20 cellular contexts compared by ENCODE assay signal in the genomic region with DNA sequence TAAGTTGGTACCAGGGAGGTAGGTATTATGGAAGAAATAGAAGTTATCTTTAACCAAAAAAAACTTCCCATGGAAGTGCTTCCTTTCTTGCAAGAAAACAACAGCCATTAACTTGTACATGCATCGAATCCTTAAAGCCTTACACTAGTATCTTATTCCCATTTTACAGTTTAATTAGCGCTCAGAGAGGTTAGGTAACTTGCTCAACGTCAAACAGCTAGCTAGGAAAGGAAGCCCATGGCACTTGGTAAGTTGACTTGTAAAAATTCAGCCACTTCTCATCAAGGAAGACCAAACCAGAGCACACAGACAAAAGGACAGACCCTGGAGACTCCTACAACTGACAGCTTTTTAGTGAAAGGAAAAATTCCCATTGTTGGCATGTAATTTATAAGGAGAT. TPM values are rescaled to one million over a fixed set of nuclear protein-coding genes. Genes with fewer than 3 reads are reported as not detected.
DNase-seq lines count a peak whose midpoint lies in the region; ATAC-seq and TF ChIP-seq lines count a peak whose summit lies in the region.
"Had no signal": no experiment of that assay in that cellular context is flagged by ENCODE, and none has a peak within 500 bp of the region (broad histone marks: within the 10 kb centered on the region; RNA-seq: fewer than 3 reads in every experiment).

No MANE protein-coding gene starts in this region.

- H3K27ac Mint-ChIP-seq in activated CD4-positive, alpha-beta T cell treated with anti-CD3 and anti-CD28 coated beads, Interleukin-2, amount 10 ng/mL, durations not matched to agents 7 days and 5 days = peak overlapping the region; percentile 71
- no peak overlapping the region for H3K27ac Mint-ChIP-seq in activated CD4-positive, alpha-beta T cell treated with anti-CD3 and anti-CD28 coated beads for 36 hours
- peak overlapping the region; percentile 22 for H3K27ac Mint-ChIP-seq in nephron progenitor cell
- H3K27ac Mint-ChIP-seq: B cell; CD4-positive, alpha-beta T cell had no signal

- intact Hi-C loops in activated CD4-positive, alpha-beta T cell treated with anti-CD3 and anti-CD28 coated beads for 36 hours (cut with DNase I, micrococcal nuclease) = loop anchor here in 1 of 2 experiments (10.0 kb wide), 3 partner anchors 95 to 585 kb away; a partner anchor contains a TSS
- intact Hi-C loops in ovary (cut with DNase I) = no loop called here

- no peaks in the 10 kb centered on the region for H3K27me3 Mint-ChIP-seq in activated CD4-positive, alpha-beta T cell treated with anti-CD3 and anti-CD28 coated beads, Interleukin-2, amount 10 ng/mL, durations not matched to agents 7 days and 5 days
- no peaks in the 10 kb centered on the region for H3K27me3 Mint-ChIP-seq in activated CD4-positive, alpha-beta T cell treated with anti-CD3 and anti-CD28 coated beads for 36 hours
- no peaks in the 10 kb centered on the region for H3K27me3 Mint-ChIP-seq in nephron progenitor cell (ENCODE audit: low read depth, poor library complexity)
- H3K27me3 Mint-ChIP-seq: B cell; CD4-positive, alpha-beta T cell; CD8-positive, alpha-beta memory T cell had no signal

- H3K9me3 Mint-ChIP-seq in activated CD4-positive, alpha-beta T cell treated with anti-CD3 and anti-CD28 coated beads, Interleukin-2, amount 10 ng/mL, durations not matched to agents 7 days and 5 days = no peaks in the 10 kb centered on the region
- no peaks in the 10 kb centered on the region for H3K9me3 Mint-ChIP-seq in activated CD4-positive, alpha-beta T cell treated with anti-CD3 and anti-CD28 coated beads for 36 hours (ENCODE audit: low read depth)
- H3K9me3 Mint-ChIP-seq in nephron progenitor cell = no peaks in the 10 kb centered on the region
- H3K9me3 Mint-ChIP-seq: CD14-positive monocyte; CD4-positive, alpha-beta T cell; CD8-positive, alpha-beta memory T cell had no signal

- ATAC-seq in activated CD4-positive, alpha-beta T cell treated with anti-CD3 and anti-CD28 coated beads for 36 hours = no peak
- no peak for ATAC-seq in HG02973 (IDR thresholded peaks at IDR 0.05; ENCODE audit: unreplicated experiment)
- ATAC-seq: GM12878, HCT116 had no signal

- H3K4me1 Mint-ChIP-seq in activated CD4-positive, alpha-beta T cell treated with anti-CD3 and anti-CD28 coated beads, Interleukin-2, amount 10 ng/mL, durations not matched to agents 7 days and 5 days = peaks cover 18% of the 10 kb centered on the region
- peaks cover 18% of the 10 kb centered on the region for H3K4me1 Mint-ChIP-seq in activated CD4-positive, alpha-beta T cell treated with anti-CD3 and anti-CD28 coated beads for 36 hours
- peaks cover 13% of the 10 kb centered on the region for H3K4me1 Mint-ChIP-seq in nephron progenitor cell

- H3K9me3 ChIP-seq in ovary = no peaks in the 10 kb centered on the region
- H3K9me3 ChIP-seq: BLaER1 had no signal

- TF ChIP-seq EP300 in ovary (IDR thresholded peaks at IDR 0.05) = no peak

- no peaks in the 10 kb centered on the region for H3K27me3 ChIP-seq in ovary
- H3K27me3 ChIP-seq: BLaER1 had no signal

- 64 to 86% (median 83%) methylated on average over 3 of the region's 3 CpGs for WGBS in ovary, 3 donors

- CTCF ChIA-PET in activated CD4-positive, alpha-beta T cell treated with anti-CD3 and anti-CD28 coated beads, Interleukin-2, amount 10 ng/mL, durations not matched to agents 7 days and 5 days (lab: Charles Lee) = no interaction called here
- CTCF ChIA-PET in activated CD4-positive, alpha-beta T cell treated with anti-CD3 and anti-CD28 coated beads for 36 hours (lab: Charles Lee) = interaction anchor here (7.9 kb wide), 1 partner anchor 13 kb away, joined by 39 read pairs; no protein-coding TSS in a partner anchor

- H3K4me3 ChIP-seq in ovary = no peak overlapping the region
- H3K4me3 ChIP-seq: BLaER1, GM12878, GM23248 had no signal

- TF ChIP-seq CTCF in VCaP (conservative IDR thresholded peaks at IDR 0.05) (no peak), nephron progenitor cell (IDR thresholded peaks at IDR 0.05) (no peak), ovary (IDR thresholded peaks at IDR 0.05) (no peak)

- H3K36me3 Mint-ChIP-seq in activated CD4-positive, alpha-beta T cell treated with anti-CD3 and anti-CD28 coated beads, Interleukin-2, amount 10 ng/mL, durations not matched to agents 7 days and 5 days (ENCODE audit: low read depth) = peaks cover 37% of the 10 kb centered on the region
- H3K36me3 Mint-ChIP-seq in activated CD4-positive, alpha-beta T cell treated with anti-CD3 and anti-CD28 coated beads for 36 hours (ENCODE audit: low read depth) = peaks cover 39% of the 10 kb centered on the region
- H3K36me3 Mint-ChIP-seq in nephron progenitor cell (ENCODE audit: low read depth) = peaks cover 56% of the 10 kb centered on the region

- peak overlapping the region; percentile 61 for H3K27ac ChIP-seq in VCaP
- no peak overlapping the region for H3K27ac ChIP-seq in ovary
- H3K27ac ChIP-seq: 22Rv1, BLaER1, GM23248 had no signal

- no peak for DNase-seq in activated CD4-positive, alpha-beta T cell treated with anti-CD3 and anti-CD28 coated beads, Interleukin-2, amount 10 ng/mL, durations not matched to agents 7 days and 5 days
- no peak for DNase-seq in activated CD4-positive, alpha-beta T cell treated with anti-CD3 and anti-CD28 coated beads for 36 hours
- DNase-seq in nephron progenitor cell (no peak), ovary (no peak)
- DNase-seq: CD4-positive, alpha-beta T cell; CD8-positive, alpha-beta memory T cell; DMS 273 treated with DMSO at 0.1 percent for 48 hours; DMS79; EL; GDM1; GM23248; H7 had no signal

- POLR2A ChIA-PET in activated CD4-positive, alpha-beta T cell treated with anti-CD3 and anti-CD28 coated beads, Interleukin-2, amount 10 ng/mL, durations not matched to agents 7 days and 5 days (lab: Charles Lee) = no interaction called here
- POLR2A ChIA-PET in activated CD4-positive, alpha-beta T cell treated with anti-CD3 and anti-CD28 coated beads for 36 hours (lab: Charles Lee) = no interaction called here

- no peaks in the 10 kb centered on the region for H3K4me1 ChIP-seq in ovary (ENCODE audit: insufficient read depth)

- H3K36me3 ChIP-seq in ovary = no peaks in the 10 kb centered on the region

- no peak overlapping the region for H3K4me3 Mint-ChIP-seq in activated CD4-positive, alpha-beta T cell treated with anti-CD3 and anti-CD28 coated beads, Interleukin-2, amount 10 ng/mL, durations not matched to agents 7 days and 5 days
- no peak overlapping the region for H3K4me3 Mint-ChIP-seq in activated CD4-positive, alpha-beta T cell treated with anti-CD3 and anti-CD28 coated beads for 36 hours
- no peak overlapping the region for H3K4me3 Mint-ChIP-seq in nephron progenitor cell
- H3K4me3 Mint-ChIP-seq: B cell; CD14-positive monocyte; CD4-positive, alpha-beta T cell had no signal

- no peak for TF ChIP-seq POLR2A in ovary (IDR thresholded peaks at IDR 0.05)

RNA-seq across cellular contexts. Expression of a gene that starts 3.5 kb away (rescaled TPM):
- total RNA-seq in activated CD4-positive, alpha-beta T cell treated with anti-CD3 and anti-CD28 coated beads, Interleukin-2, amount 10 ng/mL, durations not matched to agents 7 days and 5 days = 10 to 100 TPM; 50.0 to 57.2 TPM
- total RNA-seq in activated CD4-positive, alpha-beta T cell treated with anti-CD3 and anti-CD28 coated beads for 36 hours = 10 to 100 TPM; 42.2 to 52.7 TPM
- 10 to 100 TPM; 24.4 to 53.8 (median 32.8) TPM for total RNA-seq in ovary
- polyA plus RNA-seq in ovary = 100 to 1,000 TPM in 1 of 2 donors, 10 to 100 TPM in 1; 58.2 to 120 TPM

RNA-seq across cellular contexts. Expression of a gene that starts 34.7 kb away (rescaled TPM):
- 10 to 100 TPM; 27.4 to 27.9 TPM for total RNA-seq in activated CD4-positive, alpha-beta T cell treated with anti-CD3 and anti-CD28 coated beads, Interleukin-2, amount 10 ng/mL, durations not matched to agents 7 days and 5 days
- 10 to 100 TPM; 27.0 to 36.1 TPM for total RNA-seq in activated CD4-positive, alpha-beta T cell treated with anti-CD3 and anti-CD28 coated beads for 36 hours
- 10 to 100 TPM; 18.8 to 46.0 (median 31.2) TPM for total RNA-seq in ovary
- polyA plus RNA-seq in ovary = 10 to 100 TPM; 22.8 to 30.7 TPM
